8 cellular contexts compared by ENCODE assay signal in genomic region chr11:61602775-61603569, GRCh38. TPM values are rescaled to one million over a fixed set of nuclear protein-coding genes. Genes with fewer than 3 reads are reported as not detected.
DNase-seq lines count a peak whose midpoint lies in the region; ATAC-seq and TF ChIP-seq lines count a peak whose summit lies in the region.

No MANE protein-coding gene starts in this region.

- no peak overlapping the region; the same call in 1 of the 2 replicates for H3K14ac ChIP-seq in H9 (ENCODE audit: insufficient read depth, low read length)

- no peak overlapping the region for H2BK15ac ChIP-seq in H9 (ENCODE audit: low read depth, low read length)

- H4K5ac ChIP-seq in H9 (ENCODE audit: insufficient read length, low read depth, low read length), result no peak overlapping the region

- H3K9me3 ChIP-seq in PC-3 (ENCODE audit: low read length) (no peaks in the 10 kb centered on the region), H9 (ENCODE audit: control insufficient read depth, low read depth, low read length) (no peaks in the 10 kb centered on the region)

- DNase-seq in DMS79 treated with DMSO at 0.1 percent for 48 hours (lab: John Stamatoyannopoulos, UW) (peak; percentile 69), PC-3 (peak; percentile 80), fibroblast of peridontal ligament (ENCODE audit: extremely low read depth) (peak; percentile 94), retina (peak; percentile 82), SIG-M5 (lab: John Stamatoyannopoulos, UW) (no peak), cerebellar nuclear complex (lab: John Stamatoyannopoulos, UW) (no peak), cerebellar cortex (ENCODE audit: low spot score) (no peak), H9 (no peak)

- BruUV-seq in PC-3 (replicated peaks; lab: Mats Ljungman, UMichigan), result no TSS peak

- no CpG with 5 or more reads among the region's 20 CpGs for WGBS in H9 (ENCODE audit: extremely low coverage, insufficient read length, low lambda C conversion rate)

- H3K79me2 ChIP-seq in PC-3 (ENCODE audit: low read length) (no peaks in the 10 kb centered on the region), H9 (ENCODE audit: insufficient read depth, low read length) (no peaks in the 10 kb centered on the region)

- no peaks in the 10 kb centered on the region for H3K36me3 ChIP-seq in PC-3 (ENCODE audit: low read depth, low read length)

- H3K4me3 Mint-ChIP-seq in H9, result no peak overlapping the region

- H2BK120ac ChIP-seq in H9 (ENCODE audit: low read depth, low read length, poor library complexity, severe bottlenecking), result no peak overlapping the region

- no peak overlapping the region for H3K23ac ChIP-seq in H9 (ENCODE audit: insufficient read length, low read depth, low read length)

- no peak overlapping the region for H3T11ph ChIP-seq in H9 (ENCODE audit: low read length)

- peak overlapping the region; percentile 75 for H3K4me2 ChIP-seq in PC-3 (ENCODE audit: low read length)
- H3K4me2 ChIP-seq in H9 (ENCODE audit: insufficient read depth, insufficient read length, low read length), result no peak overlapping the region

- H2AFZ ChIP-seq in PC-3 (ENCODE audit: low read length), result peak overlapping the region; percentile 44; the same call in 1 of the 2 replicates
- no peak overlapping the region for H2AFZ ChIP-seq in H9 (ENCODE audit: low read length)

- H2AK5ac ChIP-seq in H9 (ENCODE audit: insufficient read length, low read length), result no peak overlapping the region

- no peak overlapping the region for H2BK20ac ChIP-seq in H9 (ENCODE audit: low read depth, low read length, poor library complexity, severe bottlenecking)

- POLR2A ChIA-PET in PC-3 (lab: Charles Lee; ENCODE audit: unreplicated experiment), result no interaction called here

- no peak overlapping the region for H3K4ac ChIP-seq in H9 (ENCODE audit: low read depth, low read length)

- H4K20me1 ChIP-seq in PC-3 (ENCODE audit: low read length), result no peaks in the 10 kb centered on the region
- no peaks in the 10 kb centered on the region for H4K20me1 ChIP-seq in H9 (ENCODE audit: control insufficient read depth, insufficient read depth, insufficient read length)

- H2BK5ac ChIP-seq in H9 (ENCODE audit: insufficient read length, low read length), result no peak overlapping the region

- no peak overlapping the region for H3K9ac ChIP-seq in PC-3 (ENCODE audit: low read length)
- H3K9ac ChIP-seq in H9 (ENCODE audit: extremely low read depth, insufficient read length, low read length), result no peak overlapping the region

- H4K8ac ChIP-seq in H9 (replicated peaks; ENCODE audit: insufficient read length, low read depth, low read length), result no peak overlapping the region

- no peaks in the 10 kb centered on the region for H3K9me3 Mint-ChIP-seq in H9

- CTCF ChIA-PET in PC-3 (lab: Charles Lee), result interaction anchor here (0.5 kb wide), 1 partner anchor 94 kb away, joined by 4 read pairs; no protein-coding TSS in a partner anchor

- no peaks in the 10 kb centered on the region for H3K27me3 ChIP-seq in PC-3 (ENCODE audit: low read length)
- no peaks in the 10 kb centered on the region for H3K27me3 ChIP-seq in H9 (ENCODE audit: insufficient read depth, low read length)

- intact Hi-C loops in PC-3 (cut with micrococcal nuclease), result no loop called here

- no peak overlapping the region for H4K91ac ChIP-seq in H9 (ENCODE audit: insufficient read length, low read depth, low read length)

- no peaks in the 10 kb centered on the region for H3K36me3 Mint-ChIP-seq in H9 (ENCODE audit: insufficient read depth in 1 of 3, low read depth in 3 of 3)

- H3K27ac ChIP-seq in PC-3 (ENCODE audit: low read length) (no peak overlapping the region), H9 (ENCODE audit: insufficient read length, low read depth, low read length) (no peak overlapping the region)

- peak; percentile 77 for ATAC-seq in PC-3

- H3K4me1 Mint-ChIP-seq in H9, result peaks cover 31 to 37% of the 10 kb centered on the region in 2 experiments

- H3K23me2 ChIP-seq in H9 (ENCODE audit: insufficient read length, low read depth, low read length, poor library complexity, severe bottlenecking), result no peaks in the 10 kb centered on the region

- H2BK12ac ChIP-seq in H9 (ENCODE audit: insufficient read length, low read depth, low read length), result no peak overlapping the region

- peak overlapping the region in 1 of 3 experiments; percentile 67; a peak in 1 of 7 replicates for H3K27ac Mint-ChIP-seq in H9

- peaks cover 12% of the 10 kb centered on the region for H3K27me3 Mint-ChIP-seq in H9 (ENCODE audit: low read depth)

- peak overlapping the region; percentile 2; the same call in 1 of the 2 replicates for H3K4me3 ChIP-seq in PC-3 (ENCODE audit: low read length)

- H3K4me1 ChIP-seq in PC-3 (ENCODE audit: insufficient read depth, low read length) (peaks cover 47% of the 10 kb centered on the region), H9 (ENCODE audit: insufficient read depth, low read length) (no peaks in the 10 kb centered on the region; the same call in 1 of the 2 replicates)

- H3K79me1 ChIP-seq in H9 (ENCODE audit: insufficient read depth, low read depth, low read length, poor library complexity, severe bottlenecking), result no peaks in the 10 kb centered on the region

- TF ChIP-seq CTCF in PC-3 (conservative IDR thresholded peaks at IDR 0.05; ENCODE audit: low read depth, low read length), result no peak
- TF ChIP-seq CTCF in H9 (conservative IDR thresholded peaks at IDR 0.05), result no peak

- H3K18ac ChIP-seq in H9 (ENCODE audit: insufficient read length, low read depth, low read length), result no peak overlapping the region

- no peaks in the 10 kb centered on the region for H3K9me2 ChIP-seq in PC-3 (replicated peaks; ENCODE audit: low read length)

- no peaks in the 10 kb centered on the region for H3F3A ChIP-seq in PC-3 (ENCODE audit: low read length, unreplicated experiment)

- no peak overlapping the region for H3K56ac ChIP-seq in H9 (ENCODE audit: insufficient read length, low read depth, low read length)

RNA-seq across cellular contexts. Expression of gene SYT7, which starts 22.1 kb away (rescaled TPM):
- total RNA-seq in PC-3 (2014; rRNA removed), result 21.5 and 23.2 TPM in 2 replicates
- total RNA-seq in H9 (2021), result 7.0 and 8.8 TPM in 2 replicates

Comparison
In these comparisons a context has a peak if more than half of its experiments do, and no peak if none do; other contexts are left out.
1. DNase-seq: peak in DMS79 treated with DMSO at 0.1 percent for 48 hours (single experiment), PC-3 (single experiment), fibroblast of peridontal ligament (single experiment) and retina (single experiment); none in SIG-M5 (single experiment), cerebellar nuclear complex (0 of 2), cerebellar cortex (single experiment) and H9 (single experiment).